In genomic region chr16:361872-362701, GRCh38 we compare ENCODE assay signal across 8 cellular contexts. TPM values are rescaled to one million over a fixed set of nuclear protein-coding genes. Genes with fewer than 3 reads are reported as not detected.
DNase-seq lines count a peak whose midpoint lies in the region; ATAC-seq and TF ChIP-seq lines count a peak whose summit lies in the region.

No MANE protein-coding gene starts in this region.

- H3K27me3 ChIP-seq in right atrium auricular region (no peaks in the 10 kb centered on the region), gastrocnemius medialis (peaks cover 0 to 18% (median 7%) of the 10 kb centered on the region in 3 donors)

- peaks cover 5% of the 10 kb centered on the region for H3K36me3 ChIP-seq in right atrium auricular region
- peaks cover 0 to 6% of the 10 kb centered on the region in 2 donors for H3K36me3 ChIP-seq in gastrocnemius medialis

- intact Hi-C loops in gastrocnemius medialis (cut with DNase I; ENCODE audit: low total_unique reads), result no loop called here

- in situ Hi-C loops in gastrocnemius medialis (cut with MboI; ENCODE audit: low sequenced_read_pairs in 4 of 4), result no loop called here

- peak; percentile 84 to 92 for ATAC-seq in gastrocnemius medialis
- no peak for ATAC-seq in GM18909 (IDR thresholded peaks at IDR 0.05; ENCODE audit: poor library complexity, unreplicated experiment)

- H3K4me1 Mint-ChIP-seq in T-helper 2 cell treated with Interferon-gamma antibody and Interleukin-4, amounts not matched to agents 5 μg/mL and 100 μg/mL, for 36 hours (ENCODE audit: low read depth), result no peaks in the 10 kb centered on the region

- H3K4me3 ChIP-seq in right atrium auricular region (no peak overlapping the region), gastrocnemius medialis (no peak overlapping the region)

- H3K9me3 Mint-ChIP-seq in T-helper 2 cell treated with Interferon-gamma antibody and Interleukin-4, amounts not matched to agents 5 μg/mL and 100 μg/mL, for 36 hours, result no peaks in the 10 kb centered on the region

- H3K27ac ChIP-seq in angular gyrus (ENCODE audit: low read depth, low read length) (peak overlapping the region; percentile 72), right atrium auricular region (no peak overlapping the region), gastrocnemius medialis (no peak overlapping the region)

- peaks cover 2% of the 10 kb centered on the region for H3K36me3 Mint-ChIP-seq in T-helper 2 cell treated with Interferon-gamma antibody and Interleukin-4, amounts not matched to agents 5 μg/mL and 100 μg/mL, for 36 hours (ENCODE audit: low read depth)

- H3K9me3 ChIP-seq in right atrium auricular region, result no peaks in the 10 kb centered on the region
- H3K9me3 ChIP-seq in gastrocnemius medialis, result no peaks in the 10 kb centered on the region

- H3K27ac Mint-ChIP-seq in T-helper 2 cell treated with Interferon-gamma antibody and Interleukin-4, amounts not matched to agents 5 μg/mL and 100 μg/mL, for 36 hours, result peak overlapping the region; percentile 36

- TF ChIP-seq POLR2A in gastrocnemius medialis (IDR thresholded peaks at IDR 0.05), result no peak

- no peaks in the 10 kb centered on the region for H3K27me3 Mint-ChIP-seq in T-helper 2 cell treated with Interferon-gamma antibody and Interleukin-4, amounts not matched to agents 5 μg/mL and 100 μg/mL, for 36 hours (ENCODE audit: low read depth)

- TF ChIP-seq CTCF in right atrium auricular region (IDR thresholded peaks at IDR 0.05), result peak; percentile 52 to 78
- peak; percentile 58 to 79 (median 72) for TF ChIP-seq CTCF in gastrocnemius medialis (IDR thresholded peaks at IDR 0.05 in 4 of 5, conservative IDR thresholded peaks at IDR 0.05 in 1 of 5)

- H3K4me3 Mint-ChIP-seq in T-helper 2 cell treated with Interferon-gamma antibody and Interleukin-4, amounts not matched to agents 5 μg/mL and 100 μg/mL, for 36 hours, result peak overlapping the region; percentile 21

- H3K4me1 ChIP-seq in right atrium auricular region (peaks cover 0 to 9% of the 10 kb centered on the region in 2 donors), gastrocnemius medialis (no peaks in the 10 kb centered on the region)

- DNase-seq in AG08396 (ENCODE audit: low spot score), result peak; percentile 91
- DNase-seq in GM19238 (ENCODE audit: insufficient read length, low spot score), result peak; percentile 96
- peak; percentile 88 for DNase-seq in NCI-H146 (lab: John Stamatoyannopoulos, UW)
- peak; percentile 61 for DNase-seq in T-helper 2 cell treated with Interferon-gamma antibody and Interleukin-4, amounts not matched to agents 5 μg/mL and 100 μg/mL, for 36 hours (ENCODE audit: low spot score)
- DNase-seq in right atrium auricular region (ENCODE audit: low spot score), result no peak
- DNase-seq in gastrocnemius medialis, result peak; percentile 48 to 63

RNA-seq across cellular contexts. Expression of gene MRPL28, which starts 8.3 kb away (rescaled TPM):
- 10 to 100 TPM; 89.0 to 90.3 TPM for total RNA-seq in right atrium auricular region
- total RNA-seq in gastrocnemius medialis, result 100 to 1,000 TPM in 1 of 4 donors, 10 to 100 TPM in 3; 72.8 to 122 (median 87.4) TPM

RNA-seq across cellular contexts. Expression of gene AXIN1, which starts 9.6 kb away (rescaled TPM):
- 10 to 100 TPM; 12.9 to 19.4 TPM for total RNA-seq in right atrium auricular region
- total RNA-seq in gastrocnemius medialis, result 10 to 100 TPM; 27.1 to 41.9 (median 32.7) TPM

RNA-seq across cellular contexts. Expression of gene PGAP6, which starts 19.7 kb away (rescaled TPM):
- total RNA-seq in right atrium auricular region (10 to 100 TPM; 34.0 to 41.1 TPM), gastrocnemius medialis (10 to 100 TPM; 31.5 to 63.3 (median 50.8) TPM)

RNA-seq across cellular contexts. Expression of gene NME4, which starts 34.9 kb away (rescaled TPM):
- total RNA-seq in right atrium auricular region (10 to 100 TPM; 45.4 to 45.8 TPM), gastrocnemius medialis (10 to 100 TPM; 11.6 to 19.3 (median 16.3) TPM)

RNA-seq across cellular contexts. Expression of gene DECR2, which starts 39.6 kb away (rescaled TPM):
- 10 to 100 TPM; 10.6 to 18.7 TPM for total RNA-seq in right atrium auricular region
- total RNA-seq in gastrocnemius medialis, result 10 to 100 TPM; 17.0 to 23.3 (median 18.8) TPM
